Comparison of ENCODE assay signal across 9 cellular contexts in the genomic region with DNA sequence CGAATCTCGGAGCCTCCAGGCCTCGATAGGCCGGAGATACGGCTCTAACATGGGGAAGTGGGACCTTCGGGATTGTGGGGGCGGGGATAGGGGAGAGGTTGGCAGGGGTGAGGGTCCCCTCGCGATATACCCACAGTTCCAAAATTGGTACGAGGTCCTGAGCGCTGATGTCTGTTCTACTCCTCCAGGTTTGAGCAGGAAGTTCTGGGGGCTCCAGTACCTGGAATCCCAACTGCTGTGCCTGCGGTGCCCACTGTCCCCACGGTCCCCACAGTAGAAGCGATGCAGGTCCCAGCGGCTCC. TPM values are rescaled to one million over a fixed set of nuclear protein-coding genes. Genes with fewer than 3 reads are reported as not detected.
DNase-seq lines count a peak whose midpoint lies in the region; ATAC-seq, FAIRE-seq and TF ChIP-seq lines count a peak whose summit lies in the region.
"Had no signal": no experiment of that assay in that cellular context is flagged by ENCODE, and none has a peak within 500 bp of the region (broad histone marks: within the 10 kb centered on the region; RNA-seq: fewer than 3 reads in every experiment).

No MANE protein-coding gene starts in this region.

- ATAC-seq in HG03095 (IDR thresholded peaks at IDR 0.05; ENCODE audit: unreplicated experiment) = no peak

- H3K36me3 ChIP-seq in keratinocyte (ENCODE audit: control insufficient read depth in 2 of 2, extremely low read depth in 1 of 2, insufficient read depth in 2 of 2, low read length in 2 of 2) (peaks cover 23% of the 10 kb centered on the region in 2 experiments), testis (ENCODE audit: low read depth, missing control alignments) (no peaks in the 10 kb centered on the region)

- H3K36me3 Mint-ChIP-seq in activated CD4-positive, alpha-beta T cell treated with anti-CD3 and anti-CD28 coated beads, Interleukin-2, amount 10 ng/mL, durations not matched to agents 7 days and 5 days (ENCODE audit: low read depth) = peaks cover 28% of the 10 kb centered on the region
- peaks cover 34% of the 10 kb centered on the region for H3K36me3 Mint-ChIP-seq in activated T-helper 1 cell treated with anti-CD3 and anti-CD28 coated beads, Interleukin-12 subunit alpha, Interleukin-12 subunit beta, Interleukin-2, Interleukin-4 antibody, amounts not matched to agents 30 ng/mL and 10 ng/mL and 1 ng/mL, durations not matched to agents 14 hours and 24 hours and 36 hours (ENCODE audit: low read depth)

- peak overlapping the region; percentile 99 for H3K27ac Mint-ChIP-seq in activated CD4-positive, alpha-beta T cell treated with anti-CD3 and anti-CD28 coated beads, Interleukin-2, amount 10 ng/mL, durations not matched to agents 7 days and 5 days
- H3K27ac Mint-ChIP-seq in activated T-helper 1 cell treated with anti-CD3 and anti-CD28 coated beads, Interleukin-12 subunit alpha, Interleukin-12 subunit beta, Interleukin-2, Interleukin-4 antibody, amounts not matched to agents 30 ng/mL and 10 ng/mL and 1 ng/mL, durations not matched to agents 14 hours and 24 hours and 36 hours = peak overlapping the region; percentile 100

- no peaks in the 10 kb centered on the region for H4K20me1 ChIP-seq in keratinocyte (ENCODE audit: control insufficient read depth, extremely low read depth, insufficient read depth, low read length)

- H3K27ac ChIP-seq in keratinocyte (ENCODE audit: control insufficient read depth, insufficient read depth, low read length) (peak overlapping the region; percentile 86), testis (peak overlapping the region; percentile 52 to 88)

- H3K9ac ChIP-seq in keratinocyte (ENCODE audit: control insufficient read depth, extremely low read depth, insufficient read depth, low read length) = peak overlapping the region; percentile 96

- dilution Hi-C loops in keratinocyte (cut with MboI; ENCODE audit: extremely low pct_ligation_motif_present, low sequenced_read_pairs) = no loop called here

- peak overlapping the region; percentile 97 for H3K4me3 Mint-ChIP-seq in activated CD4-positive, alpha-beta T cell treated with anti-CD3 and anti-CD28 coated beads, Interleukin-2, amount 10 ng/mL, durations not matched to agents 7 days and 5 days
- peak overlapping the region; percentile 100 for H3K4me3 Mint-ChIP-seq in activated T-helper 1 cell treated with anti-CD3 and anti-CD28 coated beads, Interleukin-12 subunit alpha, Interleukin-12 subunit beta, Interleukin-2, Interleukin-4 antibody, amounts not matched to agents 30 ng/mL and 10 ng/mL and 1 ng/mL, durations not matched to agents 14 hours and 24 hours and 36 hours

- no peaks in the 10 kb centered on the region for H3K9me1 ChIP-seq in keratinocyte (ENCODE audit: control insufficient read depth, extremely low read depth, insufficient read depth, low read length)

- POLR2A ChIA-PET in activated CD4-positive, alpha-beta T cell treated with anti-CD3 and anti-CD28 coated beads, Interleukin-2, amount 10 ng/mL, durations not matched to agents 7 days and 5 days (lab: Charles Lee) = no interaction called here

- H3K4me1 Mint-ChIP-seq in activated CD4-positive, alpha-beta T cell treated with anti-CD3 and anti-CD28 coated beads, Interleukin-2, amount 10 ng/mL, durations not matched to agents 7 days and 5 days = peaks cover 18% of the 10 kb centered on the region
- H3K4me1 Mint-ChIP-seq in activated T-helper 1 cell treated with anti-CD3 and anti-CD28 coated beads, Interleukin-12 subunit alpha, Interleukin-12 subunit beta, Interleukin-2, Interleukin-4 antibody, amounts not matched to agents 30 ng/mL and 10 ng/mL and 1 ng/mL, durations not matched to agents 14 hours and 24 hours and 36 hours (ENCODE audit: low read depth) = peaks cover 12% of the 10 kb centered on the region

- no peaks in the 10 kb centered on the region for H3K27me3 ChIP-seq in keratinocyte (ENCODE audit: control insufficient read depth, extremely low read depth, insufficient read depth, low read length)
- H3K27me3 ChIP-seq in testis = no peaks in the 10 kb centered on the region

- peak overlapping the region; percentile 100 for H3K4me2 ChIP-seq in keratinocyte (ENCODE audit: control insufficient read depth, extremely low read depth, insufficient read depth, low read depth, low read length)

- no peaks in the 10 kb centered on the region for H3K27me3 Mint-ChIP-seq in activated CD4-positive, alpha-beta T cell treated with anti-CD3 and anti-CD28 coated beads, Interleukin-2, amount 10 ng/mL, durations not matched to agents 7 days and 5 days
- no peaks in the 10 kb centered on the region for H3K27me3 Mint-ChIP-seq in activated T-helper 1 cell treated with anti-CD3 and anti-CD28 coated beads, Interleukin-12 subunit alpha, Interleukin-12 subunit beta, Interleukin-2, Interleukin-4 antibody, amounts not matched to agents 30 ng/mL and 10 ng/mL and 1 ng/mL, durations not matched to agents 14 hours and 24 hours and 36 hours (ENCODE audit: insufficient read depth)

- TF ChIP-seq CTCF in keratinocyte (optimal IDR thresholded peaks at IDR 0.05 in 1 of 3, IDR thresholded peaks at IDR 0.05 in 1 of 3, conservative IDR thresholded peaks at IDR 0.05 in 1 of 3; ENCODE audit: extremely low read depth in 1 of 3, insufficient read depth in 2 of 3, low read length in 3 of 3) (no peak), testis (IDR thresholded peaks at IDR 0.05) (no peak)

- H3K4me1 ChIP-seq in keratinocyte (ENCODE audit: control insufficient read depth, extremely low read depth, insufficient read depth, low read length) (peaks cover 10% of the 10 kb centered on the region), testis (peaks cover 5% of the 10 kb centered on the region)

- no peaks in the 10 kb centered on the region for H3K9me3 ChIP-seq in keratinocyte (ENCODE audit: control insufficient read depth, low read depth, low read length)
- no peaks in the 10 kb centered on the region for H3K9me3 ChIP-seq in testis

- peak overlapping the region; percentile 82 for H2AFZ ChIP-seq in keratinocyte (ENCODE audit: control insufficient read depth, low read length)

- 2 to 3% methylated on average over 10 to 15 of the region's 15 CpGs for WGBS in testis, 2 donors

- H3K9me3 Mint-ChIP-seq in activated CD4-positive, alpha-beta T cell treated with anti-CD3 and anti-CD28 coated beads, Interleukin-2, amount 10 ng/mL, durations not matched to agents 7 days and 5 days = no peaks in the 10 kb centered on the region
- H3K9me3 Mint-ChIP-seq in activated T-helper 1 cell treated with anti-CD3 and anti-CD28 coated beads, Interleukin-12 subunit alpha, Interleukin-12 subunit beta, Interleukin-2, Interleukin-4 antibody, amounts not matched to agents 30 ng/mL and 10 ng/mL and 1 ng/mL, durations not matched to agents 14 hours and 24 hours and 36 hours = no peaks in the 10 kb centered on the region

- peaks cover 18% of the 10 kb centered on the region for H3K79me2 ChIP-seq in keratinocyte (ENCODE audit: control insufficient read depth, insufficient read depth, low read length)

- CTCF ChIA-PET in activated CD4-positive, alpha-beta T cell treated with anti-CD3 and anti-CD28 coated beads, Interleukin-2, amount 10 ng/mL, durations not matched to agents 7 days and 5 days (lab: Charles Lee) = interaction anchor here (1.0 kb wide), 1 partner anchor 18 kb away, joined by 3 read pairs; no protein-coding TSS in a partner anchor

- peak overlapping the region; percentile 80 to 98 (median 92) for H3K4me3 ChIP-seq in keratinocyte (ENCODE audit: control insufficient read depth in 2 of 3, extremely low read depth in 1 of 3, insufficient read depth in 2 of 3, low read depth in 1 of 3, low read length in 3 of 3)
- peak overlapping the region; percentile 77 to 80 for H3K4me3 ChIP-seq in testis

- TF ChIP-seq POLR2A in testis (IDR thresholded peaks at IDR 0.05) = no peak

- no peak for FAIRE-seq in keratinocyte (lab: Jason Lieb, UNC)

- intact Hi-C loops in activated T-helper 1 cell treated with anti-CD3 and anti-CD28 coated beads, Interleukin-12 subunit alpha, Interleukin-12 subunit beta, Interleukin-2, Interleukin-4 antibody, amounts not matched to agents 30 ng/mL and 10 ng/mL and 1 ng/mL, durations not matched to agents 14 hours and 24 hours and 36 hours (cut with micrococcal nuclease) = no loop called here
- intact Hi-C loops in testis (cut with DNase I; ENCODE audit: low total_unique reads) = no loop called here

- no peak for DNase-seq in activated CD4-positive, alpha-beta T cell treated with anti-CD3 and anti-CD28 coated beads, Interleukin-2, amount 10 ng/mL, durations not matched to agents 7 days and 5 days
- no peak for DNase-seq in activated CD4-positive, alpha-beta T cell treated with anti-CD3 and anti-CD28 coated beads for 4 hours
- DNase-seq in activated T-helper 1 cell treated with anti-CD3 and anti-CD28 coated beads, Interleukin-12 subunit alpha, Interleukin-12 subunit beta, Interleukin-2, Interleukin-4 antibody, amounts not matched to agents 30 ng/mL and 10 ng/mL and 1 ng/mL, durations not matched to agents 14 hours and 24 hours and 36 hours (ENCODE audit: low spot score) = no peak
- DNase-seq in keratinocyte (ENCODE audit: low read depth, low spot score) (no peak), testis (no peak)
- DNase-seq in effector CD4-positive, alpha-beta T cell = no peak
- no peak for DNase-seq in activated CD4-positive, alpha-beta T cell treated with anti-CD3 and anti-CD28 coated beads, Interleukin-2, amount 50 U/mL, for 4 hours

RNA-seq across cellular contexts. Expression of a gene that starts 0.4 kb away (rescaled TPM):
- 100 to 1,000 TPM; 100 to 112 TPM for total RNA-seq in activated CD4-positive, alpha-beta T cell treated with anti-CD3 and anti-CD28 coated beads, Interleukin-2, amount 10 ng/mL, durations not matched to agents 7 days and 5 days
- total RNA-seq in activated T-helper 1 cell treated with anti-CD3 and anti-CD28 coated beads, Interleukin-12 subunit alpha, Interleukin-12 subunit beta, Interleukin-2, Interleukin-4 antibody, amounts not matched to agents 30 ng/mL and 10 ng/mL and 1 ng/mL, durations not matched to agents 14 hours and 24 hours and 36 hours = 105 and 118 TPM in 2 replicates
- 29.8 to 40.8 TPM (median 30.4 TPM) in 3 replicates for polyA plus RNA-seq in keratinocyte
- 65.2 TPM for polyA plus RNA-seq in keratinocyte (2011; ENCODE audit: low read depth)
- 12.6 and 31.4 TPM in 2 replicates for polyA plus RNA-seq in keratinocyte (2011; cell fraction: cytosol; rRNA removed)
- polyA plus RNA-seq in keratinocyte (2011; cell fraction: nucleus; rRNA removed) = 31.2 and 33.9 TPM in 2 replicates
- polyA plus RNA-seq in keratinocyte (2012; ENCODE audit: low replicate concordance) = 42.3 and 64.9 TPM in 2 replicates
- polyA minus RNA-seq in keratinocyte = 12.3 to 24.7 TPM (median 17.7 TPM) in 3 replicates
- 45.8 TPM for polyA minus RNA-seq in keratinocyte (2011; cell fraction: cytosol; rRNA and poly(A)+ RNA removed)
- 16.0 and 17.0 TPM in 2 replicates for polyA minus RNA-seq in keratinocyte (2011; cell fraction: nucleus; rRNA and poly(A)+ RNA removed)
- 100 to 1,000 TPM; 105 to 109 TPM for total RNA-seq in testis
- 64.2 TPM for polyA plus RNA-seq in testis (ENCODE audit: insufficient read depth, low read depth, low replicate concordance)

RNA-seq across cellular contexts. Expression of a gene that starts 12.3 kb away (rescaled TPM):
- 1 to 10 TPM in 1 of 2 experiments, under 1 TPM in 1; 0.84 to 1.9 TPM for total RNA-seq in activated CD4-positive, alpha-beta T cell treated with anti-CD3 and anti-CD28 coated beads, Interleukin-2, amount 10 ng/mL, durations not matched to agents 7 days and 5 days
- 0.98 and 1.0 TPM in 2 replicates for total RNA-seq in activated T-helper 1 cell treated with anti-CD3 and anti-CD28 coated beads, Interleukin-12 subunit alpha, Interleukin-12 subunit beta, Interleukin-2, Interleukin-4 antibody, amounts not matched to agents 30 ng/mL and 10 ng/mL and 1 ng/mL, durations not matched to agents 14 hours and 24 hours and 36 hours
- 0.14 to 0.99 TPM (median 0.43 TPM) in 3 replicates for polyA plus RNA-seq in keratinocyte
- 0.87 TPM for polyA plus RNA-seq in keratinocyte (2011; ENCODE audit: low read depth)
- polyA plus RNA-seq in keratinocyte (2011; cell fraction: cytosol; rRNA removed) = 0.32 and 1.1 TPM in 2 replicates
- 0.29 TPM in 1 of 2 replicates, not detected in the other for polyA plus RNA-seq in keratinocyte (2011; cell fraction: nucleus; rRNA removed)
- 0.39 and 1.4 TPM in 2 replicates for polyA plus RNA-seq in keratinocyte (2012; ENCODE audit: low replicate concordance)
- not detected in 3 replicates for polyA minus RNA-seq in keratinocyte
- polyA minus RNA-seq in keratinocyte (2011; cell fraction: cytosol; rRNA and poly(A)+ RNA removed) = 3.6 TPM
- polyA minus RNA-seq in keratinocyte (2011; cell fraction: nucleus; rRNA and poly(A)+ RNA removed) = not detected in 2 replicates
- total RNA-seq in testis = 10 to 100 TPM in 1 of 2 donors, 1 to 10 TPM in 1; 4.8 to 14.4 TPM
- polyA plus RNA-seq in testis (ENCODE audit: insufficient read depth, low read depth, low replicate concordance) = 27.2 TPM
- total RNA-seq: Daoy had no signal

RNA-seq across cellular contexts. Expression of a gene that starts 16.7 kb away (rescaled TPM):
- total RNA-seq in activated CD4-positive, alpha-beta T cell treated with anti-CD3 and anti-CD28 coated beads, Interleukin-2, amount 10 ng/mL, durations not matched to agents 7 days and 5 days = 10 to 100 TPM; 52.2 to 57.9 TPM
- 41.0 and 48.4 TPM in 2 replicates for total RNA-seq in activated T-helper 1 cell treated with anti-CD3 and anti-CD28 coated beads, Interleukin-12 subunit alpha, Interleukin-12 subunit beta, Interleukin-2, Interleukin-4 antibody, amounts not matched to agents 30 ng/mL and 10 ng/mL and 1 ng/mL, durations not matched to agents 14 hours and 24 hours and 36 hours
- polyA plus RNA-seq in keratinocyte (3.1 to 3.7 TPM (median 3.5 TPM) in 3 replicates), testis (ENCODE audit: insufficient read depth, low read depth, low replicate concordance) (24.4 TPM)
- 6.0 TPM for polyA plus RNA-seq in keratinocyte (2011; ENCODE audit: low read depth)
- polyA plus RNA-seq in keratinocyte (2011; cell fraction: cytosol; rRNA removed) = 1.4 and 1.9 TPM in 2 replicates
- 8.4 and 9.9 TPM in 2 replicates for polyA plus RNA-seq in keratinocyte (2011; cell fraction: nucleus; rRNA removed)
- polyA plus RNA-seq in keratinocyte (2012; ENCODE audit: low replicate concordance) = 3.6 and 6.0 TPM in 2 replicates
- 1.8 to 9.2 TPM (median 1.9 TPM) in 3 replicates for polyA minus RNA-seq in keratinocyte
- polyA minus RNA-seq in keratinocyte (2011; cell fraction: cytosol; rRNA and poly(A)+ RNA removed) = 1.5 TPM
- 2.4 and 3.1 TPM in 2 replicates for polyA minus RNA-seq in keratinocyte (2011; cell fraction: nucleus; rRNA and poly(A)+ RNA removed)
- total RNA-seq in testis = 10 to 100 TPM; 25.5 to 33.9 TPM

RNA-seq across cellular contexts. Expression of a gene that starts 18.8 kb away (rescaled TPM):
- total RNA-seq in activated CD4-positive, alpha-beta T cell treated with anti-CD3 and anti-CD28 coated beads, Interleukin-2, amount 10 ng/mL, durations not matched to agents 7 days and 5 days = 100 to 1,000 TPM; 429 to 474 TPM
- 434 and 451 TPM in 2 replicates for total RNA-seq in activated T-helper 1 cell treated with anti-CD3 and anti-CD28 coated beads, Interleukin-12 subunit alpha, Interleukin-12 subunit beta, Interleukin-2, Interleukin-4 antibody, amounts not matched to agents 30 ng/mL and 10 ng/mL and 1 ng/mL, durations not matched to agents 14 hours and 24 hours and 36 hours
- polyA plus RNA-seq in keratinocyte (509 to 705 TPM (median 560 TPM) in 3 replicates), testis (ENCODE audit: insufficient read depth, low read depth, low replicate concordance) (322 TPM)
- 89.3 TPM for polyA plus RNA-seq in keratinocyte (2011; ENCODE audit: low read depth)
- polyA plus RNA-seq in keratinocyte (2011; cell fraction: cytosol; rRNA removed) = 801 and 842 TPM in 2 replicates
- 260 and 322 TPM in 2 replicates for polyA plus RNA-seq in keratinocyte (2011; cell fraction: nucleus; rRNA removed)
- 625 and 648 TPM in 2 replicates for polyA plus RNA-seq in keratinocyte (2012; ENCODE audit: low replicate concordance)
- polyA minus RNA-seq in keratinocyte = 333 to 635 TPM (median 343 TPM) in 3 replicates
- 206 TPM for polyA minus RNA-seq in keratinocyte (2011; cell fraction: cytosol; rRNA and poly(A)+ RNA removed)
- 40.6 and 54.7 TPM in 2 replicates for polyA minus RNA-seq in keratinocyte (2011; cell fraction: nucleus; rRNA and poly(A)+ RNA removed)
- 100 to 1,000 TPM; 198 to 262 TPM for total RNA-seq in testis

RNA-seq across cellular contexts. Expression of a gene that starts 37.0 kb away (rescaled TPM):
- under 1 TPM; 0.37 TPM for total RNA-seq in activated CD4-positive, alpha-beta T cell treated with anti-CD3 and anti-CD28 coated beads, Interleukin-2, amount 10 ng/mL, durations not matched to agents 7 days and 5 days
- 0.41 and 0.51 TPM in 2 replicates for total RNA-seq in activated T-helper 1 cell treated with anti-CD3 and anti-CD28 coated beads, Interleukin-12 subunit alpha, Interleukin-12 subunit beta, Interleukin-2, Interleukin-4 antibody, amounts not matched to agents 30 ng/mL and 10 ng/mL and 1 ng/mL, durations not matched to agents 14 hours and 24 hours and 36 hours
- polyA plus RNA-seq in keratinocyte = 0.05 to 0.15 TPM (median 0.09 TPM) in 3 replicates
- 0.26 TPM for polyA plus RNA-seq in keratinocyte (2011; ENCODE audit: low read depth)
- 0.15 and 0.26 TPM in 2 replicates for polyA plus RNA-seq in keratinocyte (2011; cell fraction: cytosol; rRNA removed)
- polyA plus RNA-seq in keratinocyte (2011; cell fraction: nucleus; rRNA removed) = 0.35 TPM in 1 of 2 replicates, not detected in the other
- 0.21 and 0.62 TPM in 2 replicates for polyA plus RNA-seq in keratinocyte (2012; ENCODE audit: low replicate concordance)
- 0.22 TPM in 1 of 3 replicates, not detected in the others for polyA minus RNA-seq in keratinocyte
- not detected for polyA minus RNA-seq in keratinocyte (2011; cell fraction: cytosol; rRNA and poly(A)+ RNA removed)
- not detected in 2 replicates for polyA minus RNA-seq in keratinocyte (2011; cell fraction: nucleus; rRNA and poly(A)+ RNA removed)
- under 1 TPM; 0.37 to 0.47 TPM for total RNA-seq in testis
- polyA plus RNA-seq in testis (ENCODE audit: insufficient read depth, low read depth, low replicate concordance) = 1.0 TPM
- total RNA-seq: Daoy had no signal
